In the genomic region with DNA sequence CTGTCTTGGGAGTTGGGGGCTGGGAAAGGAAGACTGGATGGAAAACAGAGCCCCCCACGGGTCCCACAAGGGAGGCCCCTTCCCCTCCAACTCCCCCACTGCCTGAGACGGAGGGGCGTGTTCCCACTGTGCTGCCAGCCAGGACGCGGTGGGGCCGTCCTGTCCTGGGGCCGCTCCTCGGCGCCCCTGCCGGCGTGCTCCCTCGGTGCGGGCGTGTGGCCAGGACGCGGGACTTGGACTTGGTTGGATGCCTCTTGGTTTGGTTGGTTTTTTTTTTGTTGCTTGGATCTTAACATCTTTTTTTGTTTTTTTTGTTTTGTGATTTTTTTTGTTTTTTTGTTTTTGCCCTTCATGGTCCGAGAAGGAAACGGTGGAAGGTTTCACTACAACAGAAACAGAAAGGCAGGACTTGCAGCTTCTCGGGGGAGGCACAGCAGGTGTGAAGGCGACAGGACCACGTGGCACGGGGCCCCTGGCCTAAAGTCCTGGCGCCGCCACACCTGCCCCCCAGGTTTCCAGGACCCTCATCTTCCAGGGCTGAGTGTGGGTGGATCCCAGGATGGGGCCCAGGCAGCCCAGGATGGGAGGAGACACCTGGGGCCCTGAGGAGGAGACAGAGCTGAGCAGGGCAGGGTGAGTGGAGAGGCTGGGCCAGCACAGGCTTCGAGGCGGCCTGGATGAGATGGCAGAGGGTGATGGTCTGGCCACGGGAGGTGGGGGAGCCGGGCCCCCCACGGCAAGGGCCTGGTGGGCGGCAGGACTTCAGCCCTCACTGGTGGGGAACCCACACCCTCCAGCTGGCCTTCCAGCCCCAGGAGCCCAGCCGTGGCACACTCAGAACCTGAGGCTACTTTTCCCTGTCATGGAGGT, we compare ENCODE assay signal across 16 cellular contexts. TPM values are rescaled to one million over a fixed set of nuclear protein-coding genes. Genes with fewer than 3 reads are reported as not detected.
DNase-seq lines count a peak whose midpoint lies in the region; ATAC-seq, FAIRE-seq and TF ChIP-seq lines count a peak whose summit lies in the region.
"Had no signal": no experiment of that assay in that cellular context is flagged by ENCODE, and none has a peak within 500 bp of the region (broad histone marks: within the 10 kb centered on the region; RNA-seq: fewer than 3 reads in every experiment).

No MANE protein-coding gene starts in this region.

- no peak overlapping the region for H2AFZ ChIP-seq in astrocyte (ENCODE audit: low read depth, low read length)

- H3K4me3 Mint-ChIP-seq in Caco-2 (ENCODE audit: unreplicated experiment): no peak overlapping the region
- H3K4me3 Mint-ChIP-seq in astrocyte (ENCODE audit: unreplicated experiment): no peak overlapping the region
- H3K4me3 Mint-ChIP-seq in glutamatergic neuron (ENCODE audit: unreplicated experiment): no peak overlapping the region
- no peak overlapping the region for H3K4me3 Mint-ChIP-seq in activated T-cell treated with anti-CD3 and anti-CD28 coated beads, Interleukin-2, amount 50 U/mL, for 72 hours
- H3K4me3 Mint-ChIP-seq: T-helper 1 cell treated with Interleukin-12 subunit alpha and Interleukin-12 subunit beta and Interleukin-4 antibody, amounts not matched to agents 30 μg/mL and 1 μg/mL, for 36 hours had no signal

- no peaks in the 10 kb centered on the region for H3K79me2 ChIP-seq in astrocyte (ENCODE audit: insufficient read depth, low read length)

- CTCF ChIA-PET in Caco-2 (lab: Charles Lee): no interaction called here

- FAIRE-seq in astrocyte (lab: Jason Lieb, UNC): no peak
- FAIRE-seq: D721Med, islet of Langerhans had no signal

- H3K36me3 Mint-ChIP-seq in Caco-2 (ENCODE audit: insufficient read depth, unreplicated experiment) (peaks cover 13% of the 10 kb centered on the region), astrocyte (ENCODE audit: low read depth, unreplicated experiment) (peaks cover 2% of the 10 kb centered on the region), glutamatergic neuron (ENCODE audit: unreplicated experiment) (no peaks in the 10 kb centered on the region)
- H3K36me3 Mint-ChIP-seq in activated T-cell treated with anti-CD3 and anti-CD28 coated beads, Interleukin-2, amount 50 U/mL, for 72 hours (ENCODE audit: insufficient read depth in 2 of 2): no peaks in the 10 kb centered on the region

- H3K4me1 ChIP-seq in Caco-2: no peaks in the 10 kb centered on the region
- no peaks in the 10 kb centered on the region for H3K4me1 ChIP-seq in astrocyte (ENCODE audit: insufficient read depth, low read length)
- H3K4me1 ChIP-seq in rectal smooth muscle tissue (ENCODE audit: control insufficient read depth, insufficient read depth, low read length): no peaks in the 10 kb centered on the region

- no peak overlapping the region for H3K4me2 ChIP-seq in astrocyte (ENCODE audit: low read length)

- H3K27ac Mint-ChIP-seq in Caco-2 (ENCODE audit: unreplicated experiment): peak overlapping the region; percentile 37
- no peak overlapping the region for H3K27ac Mint-ChIP-seq in astrocyte (ENCODE audit: unreplicated experiment)
- no peak overlapping the region for H3K27ac Mint-ChIP-seq in glutamatergic neuron (ENCODE audit: unreplicated experiment)
- H3K27ac Mint-ChIP-seq in activated T-cell treated with anti-CD3 and anti-CD28 coated beads, Interleukin-2, amount 50 U/mL, for 72 hours: no peak overlapping the region
- H3K27ac Mint-ChIP-seq: T-helper 1 cell treated with Interleukin-12 subunit alpha and Interleukin-12 subunit beta and Interleukin-4 antibody, amounts not matched to agents 30 μg/mL and 1 μg/mL, for 36 hours had no signal

- H3K9me3 Mint-ChIP-seq in Caco-2 (ENCODE audit: unreplicated experiment) (no peaks in the 10 kb centered on the region), astrocyte (ENCODE audit: unreplicated experiment) (no peaks in the 10 kb centered on the region), glutamatergic neuron (ENCODE audit: unreplicated experiment) (peaks cover 19% of the 10 kb centered on the region)
- no peaks in the 10 kb centered on the region for H3K9me3 Mint-ChIP-seq in activated T-cell treated with anti-CD3 and anti-CD28 coated beads, Interleukin-2, amount 50 U/mL, for 72 hours
- H3K9me3 Mint-ChIP-seq: T-helper 1 cell treated with Interleukin-12 subunit alpha and Interleukin-12 subunit beta and Interleukin-4 antibody, amounts not matched to agents 30 μg/mL and 1 μg/mL, for 36 hours had no signal

- H3K36me3 ChIP-seq in Caco-2 (ENCODE audit: control insufficient read depth, insufficient read depth, low read length) (peaks cover 1% of the 10 kb centered on the region; the same call in 1 of the 2 replicates), astrocyte (ENCODE audit: insufficient read depth, low read length) (no peaks in the 10 kb centered on the region), rectal smooth muscle tissue (ENCODE audit: control insufficient read depth, insufficient read depth, low read length) (peaks cover 7% of the 10 kb centered on the region)

- TF ChIP-seq CTCF in Caco-2 (IDR thresholded peaks at IDR 0.05; ENCODE audit: insufficient read depth in 1 of 2, low read depth in 1 of 2, low read length in 1 of 2, severe bottlenecking in 1 of 2, unreplicated experiment in 1 of 2) (no peak), astrocyte (IDR thresholded peaks at IDR 0.05; ENCODE audit: insufficient read depth, low read depth, low read length) (peak; percentile 10), glutamatergic neuron (IDR thresholded peaks at IDR 0.05; ENCODE audit: partially characterized antibody, unreplicated experiment) (peak; percentile 17)

- no peak for ATAC-seq in GM21576 (IDR thresholded peaks at IDR 0.05; ENCODE audit: unreplicated experiment)
- ATAC-seq in activated T-cell treated with anti-CD3 and anti-CD28 coated beads, Interleukin-2, amount 50 U/mL, for 72 hours (replicated peaks in 1 of 2): no peak

- H3K4me1 Mint-ChIP-seq in Caco-2 (ENCODE audit: low read depth, unreplicated experiment): no peaks in the 10 kb centered on the region
- H3K4me1 Mint-ChIP-seq in astrocyte (ENCODE audit: low read depth, unreplicated experiment): no peaks in the 10 kb centered on the region
- H3K4me1 Mint-ChIP-seq in glutamatergic neuron (ENCODE audit: low read depth, unreplicated experiment): peaks cover 8% of the 10 kb centered on the region
- H3K4me1 Mint-ChIP-seq in activated T-cell treated with anti-CD3 and anti-CD28 coated beads, Interleukin-2, amount 50 U/mL, for 72 hours (ENCODE audit: low read depth): peaks cover 7% of the 10 kb centered on the region

- H3K4me3 ChIP-seq in Caco-2 (ENCODE audit: low read depth, low read length) (no peak overlapping the region), astrocyte (ENCODE audit: insufficient read depth, low read depth, low read length) (no peak overlapping the region), rectal smooth muscle tissue (ENCODE audit: low read length) (no peak overlapping the region)

- BruUV-seq in Caco-2 (replicated peaks; lab: Mats Ljungman, UMichigan): no TSS peak

- no peaks in the 10 kb centered on the region for H3K9me3 ChIP-seq in Caco-2
- H3K9me3 ChIP-seq in astrocyte (ENCODE audit: insufficient read depth, low read depth, low read length): no peaks in the 10 kb centered on the region
- H3K9me3 ChIP-seq: neutrophil had no signal

- H3K27me3 ChIP-seq in Caco-2 (replicated peaks; ENCODE audit: control insufficient read depth, insufficient read depth, low read length): no peaks in the 10 kb centered on the region
- H3K27me3 ChIP-seq in astrocyte (ENCODE audit: insufficient read depth, low read length): no peaks in the 10 kb centered on the region
- H3K27me3 ChIP-seq in rectal smooth muscle tissue (ENCODE audit: control insufficient read depth, insufficient read depth, low read length): peaks cover 7% of the 10 kb centered on the region

- POLR2A ChIA-PET in Caco-2 (lab: Charles Lee): no interaction called here

- peaks cover 12% of the 10 kb centered on the region for H4K20me1 ChIP-seq in astrocyte (ENCODE audit: insufficient read depth, low read length)

- DNase-seq in Caco-2 (no peak), astrocyte (ENCODE audit: low read depth) (peak; percentile 4), glutamatergic neuron (no peak), LoVo (ENCODE audit: low spot score) (no peak), NCI-H1930 (lab: John Stamatoyannopoulos, UW) (no peak)
- no peak for DNase-seq in activated T-cell treated with anti-CD3 and anti-CD28 coated beads, Interleukin-2, amount 50 U/mL, for 72 hours
- DNase-seq: activated CD8-positive, alpha-beta memory T cell treated with anti-CD3 and anti-CD28 coated beads for 24 hours; NCI-H1417; NK-92 treated with Interleukin-12 subunit alpha and Interleukin-12 subunit beta, amount 100 ng/mL, for 24 hours; stimulated activated CD4-positive, alpha-beta T cell treated with anti-CD3 and anti-CD28 coated beads, Interleukin-4, amount 100 ng/mL, for 24 hours had no signal

- no peak overlapping the region for H3K27ac ChIP-seq in astrocyte (ENCODE audit: low read depth, low read length)
- H3K27ac ChIP-seq in rectal smooth muscle tissue (ENCODE audit: low read depth, low read length): peak overlapping the region; percentile 28
- H3K27ac ChIP-seq: neutrophil had no signal

- H3K9ac ChIP-seq in astrocyte (ENCODE audit: low read length) (no peak overlapping the region), rectal smooth muscle tissue (ENCODE audit: low read length) (no peak overlapping the region)

- intact Hi-C loops in Caco-2 (cut with micrococcal nuclease; ENCODE audit: unreplicated experiment): no loop called here

- no peaks in the 10 kb centered on the region for H3K27me3 Mint-ChIP-seq in Caco-2 (ENCODE audit: insufficient read depth, unreplicated experiment)
- H3K27me3 Mint-ChIP-seq in astrocyte (ENCODE audit: low read depth, unreplicated experiment): peaks cover 13% of the 10 kb centered on the region
- peaks cover 14% of the 10 kb centered on the region for H3K27me3 Mint-ChIP-seq in glutamatergic neuron (ENCODE audit: unreplicated experiment)
- peaks cover 10% of the 10 kb centered on the region for H3K27me3 Mint-ChIP-seq in activated T-cell treated with anti-CD3 and anti-CD28 coated beads, Interleukin-2, amount 50 U/mL, for 72 hours (ENCODE audit: low read depth)

RNA-seq across cellular contexts. Expression of a gene that starts 16.1 kb away (rescaled TPM):
- total RNA-seq in Caco-2 (2022) (50.0 and 52.5 TPM in 2 replicates), astrocyte (11.5 and 11.6 TPM in 2 replicates), glutamatergic neuron (ENCODE audit: unreplicated experiment) (51.5 TPM)
- 10 to 100 TPM; 51.4 to 53.0 TPM for total RNA-seq in activated T-cell treated with anti-CD3 and anti-CD28 coated beads, Interleukin-2, amount 50 U/mL, for 72 hours

Comparison
In these comparisons a context has a peak if more than half of its experiments do, and no peak if none do; other contexts are left out.
1. CTCF ChIP-seq: peak in astrocyte (single experiment) and glutamatergic neuron (single experiment); none in Caco-2 (0 of 2).